Comparison of ENCODE assay signal across 24 cellular contexts in genomic region chr6:166459906-166460305, GRCh38.
"Had no signal": no experiment of that assay in that cellular context is flagged by ENCODE, and none has a peak within 500 bp of the region (broad histone marks: within the 10 kb centered on the region; RNA-seq: fewer than 3 reads in every experiment).

No MANE protein-coding gene starts in this region.

- H3K27ac ChIP-seq: epithelial cell of prostate, esophagus squamous epithelium, gastroesophageal sphincter, lower lobe of right lung, neutrophil, ovary, right atrium auricular region, sigmoid colon, suprapubic skin, tibial artery, upper lobe of left lung, vagina had no signal

- H3K27ac Mint-ChIP-seq: immature natural killer cell, nephron had no signal

- H3K27me3 Mint-ChIP-seq: naive B cell had no signal

- H3K9me3 Mint-ChIP-seq: immature natural killer cell had no signal

- H3K9me3 ChIP-seq: gastroesophageal sphincter, left ventricle myocardium inferior, lower lobe of right lung, neutrophil, ovary, right atrium auricular region, sigmoid colon, suprapubic skin, tibial artery, upper lobe of left lung, vagina had no signal

- DNase-seq: effector memory CD4-positive, alpha-beta T cell; esophagus squamous epithelium; foreskin fibroblast; immature natural killer cell; left cardiac atrium; left ventricle myocardium inferior; lower lobe of right lung; mesenchymal stem cell; naive B cell; ovary; sigmoid colon; stimulated activated CD4-positive, alpha-beta T cell treated with anti-CD3 and anti-CD28 coated beads, Interleukin-2, amount 100 ng/mL, for 24 hours; stimulated activated CD4-positive, alpha-beta T cell treated with anti-CD3 and anti-CD28 coated beads, Interleukin-4, amount 100 ng/mL, for 4 hours; stimulated activated naive CD4-positive, alpha-beta T cell; tibial artery; upper lobe of left lung had no signal

- H3K4me1 ChIP-seq: gastroesophageal sphincter, vagina had no signal

- H3K36me3 ChIP-seq: ovary had no signal

- H3K4me3 Mint-ChIP-seq: immature natural killer cell, nephron had no signal

- H3K4me3 ChIP-seq: esophagus squamous epithelium, gastroesophageal sphincter, left ventricle myocardium inferior, lower lobe of right lung, ovary, right atrium auricular region, sigmoid colon, skin epidermis, suprapubic skin, tibial artery, upper lobe of left lung, vagina had no signal

- ATAC-seq: gastroesophageal sphincter, left cardiac atrium, lower lobe of right lung had no signal

- H3K27me3 ChIP-seq: gastroesophageal sphincter, neutrophil, ovary, right atrium auricular region, sigmoid colon, suprapubic skin, tibial artery, upper lobe of left lung, vagina had no signal
